ENCODE assay signal across 14 cellular contexts in the genomic region with DNA sequence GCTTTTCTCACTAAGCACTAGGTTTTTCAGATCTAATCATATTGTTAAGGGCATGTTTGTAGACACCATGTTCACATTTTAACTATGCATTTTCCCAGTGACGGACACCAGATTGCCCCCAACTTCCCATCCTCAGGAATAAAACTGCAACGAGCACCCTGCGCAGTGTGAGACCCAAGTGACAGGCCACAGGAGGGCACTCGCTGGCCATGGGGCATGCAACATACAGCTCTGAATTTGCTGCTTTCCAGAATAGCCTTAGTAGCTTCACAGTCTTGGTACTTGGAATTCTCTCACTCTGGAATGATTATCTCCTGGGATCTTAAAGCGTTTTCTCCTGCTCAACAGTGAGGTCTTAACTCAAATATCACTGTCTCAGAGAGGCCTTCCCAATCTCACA.
"Had no signal": no experiment of that assay in that cellular context is flagged by ENCODE, and none has a peak within 500 bp of the region (broad histone marks: within the 10 kb centered on the region; RNA-seq: fewer than 3 reads in every experiment).

No MANE protein-coding gene starts in this region.

- H3K36me3 ChIP-seq: breast epithelium, ovary had no signal

- H3K4me3 ChIP-seq: mucosa of descending colon, ovary, tibial nerve had no signal

- DNase-seq: activated CD4-positive, alpha-beta memory T cell treated with anti-CD3 and anti-CD28 coated beads, Interleukin-2, amount 10 ng/mL, durations not matched to agents 7 days and 5 days; activated CD4-positive, CD25-positive, alpha-beta regulatory T cell treated with anti-CD3 and anti-CD28 coated beads, Interleukin-2, amount 50 U/mL, for 72 hours; activated gamma-delta T cell treated with Interleukin-2 at 50 U/mL for 16 hours; activated T-cell treated with anti-CD3 and anti-CD28 coated beads, Interleukin-2, amount 50 U/mL, for 48 hours; aorta; esophagus squamous epithelium; foreskin keratinocyte; mucosa of descending colon; nephron progenitor cell; stimulated activated CD4-positive, alpha-beta T cell treated with anti-CD3 and anti-CD28 coated beads, Interleukin-15, amount 100 ng/mL, for 24 hours; stimulated activated CD4-positive, alpha-beta T cell treated with anti-CD3 and anti-CD28 coated beads, Interleukin-4, amount 100 ng/mL, for 24 hours had no signal

- H3K27ac ChIP-seq: ovary had no signal

- H3K27me3 ChIP-seq: breast epithelium, esophagus squamous epithelium, foreskin keratinocyte, ovary, tibial nerve had no signal

- H3K27me3 Mint-ChIP-seq: activated CD4-positive, alpha-beta memory T cell treated with anti-CD3 and anti-CD28 coated beads, Interleukin-2, amount 10 ng/mL, durations not matched to agents 7 days and 5 days had no signal

- H3K27ac Mint-ChIP-seq: nephron progenitor cell had no signal

- ATAC-seq: mucosa of descending colon had no signal

- H3K9me3 ChIP-seq: breast epithelium, esophagus squamous epithelium, mucosa of descending colon, ovary, tibial nerve had no signal

- H3K9me3 Mint-ChIP-seq: activated CD4-positive, alpha-beta memory T cell treated with anti-CD3 and anti-CD28 coated beads, Interleukin-2, amount 10 ng/mL, durations not matched to agents 7 days and 5 days; nephron progenitor cell had no signal
